1 cellular context compared by ENCODE assay signal in genomic region chr17:19509281-19509852, GRCh38.
A peak's percentile ranks its signal among the peaks of the same experiment; 100 is the strongest.
TF ChIP-seq lines count a peak whose summit lies in the region.

No MANE protein-coding gene starts in this region.

TF ChIP-seq in K562, 482 proteins besides CTCF, POLR2A, EP300 and RAD21:
- peak; percentile 75 for TF ChIP-seq ZNF121 (CRISPR knock-in tag; conservative IDR thresholded peaks at IDR 0.05)
